1 cellular context compared by ENCODE assay signal in genomic region chr22:36212896-36213295, GRCh38.
TF ChIP-seq lines count a peak whose summit lies in the region.

No MANE protein-coding gene starts in this region.

TF ChIP-seq in SK-N-SH, 30 proteins besides CTCF, POLR2A, EP300 and RAD21 (continued from another document):
- TF ChIP-seq, protein P1, sequence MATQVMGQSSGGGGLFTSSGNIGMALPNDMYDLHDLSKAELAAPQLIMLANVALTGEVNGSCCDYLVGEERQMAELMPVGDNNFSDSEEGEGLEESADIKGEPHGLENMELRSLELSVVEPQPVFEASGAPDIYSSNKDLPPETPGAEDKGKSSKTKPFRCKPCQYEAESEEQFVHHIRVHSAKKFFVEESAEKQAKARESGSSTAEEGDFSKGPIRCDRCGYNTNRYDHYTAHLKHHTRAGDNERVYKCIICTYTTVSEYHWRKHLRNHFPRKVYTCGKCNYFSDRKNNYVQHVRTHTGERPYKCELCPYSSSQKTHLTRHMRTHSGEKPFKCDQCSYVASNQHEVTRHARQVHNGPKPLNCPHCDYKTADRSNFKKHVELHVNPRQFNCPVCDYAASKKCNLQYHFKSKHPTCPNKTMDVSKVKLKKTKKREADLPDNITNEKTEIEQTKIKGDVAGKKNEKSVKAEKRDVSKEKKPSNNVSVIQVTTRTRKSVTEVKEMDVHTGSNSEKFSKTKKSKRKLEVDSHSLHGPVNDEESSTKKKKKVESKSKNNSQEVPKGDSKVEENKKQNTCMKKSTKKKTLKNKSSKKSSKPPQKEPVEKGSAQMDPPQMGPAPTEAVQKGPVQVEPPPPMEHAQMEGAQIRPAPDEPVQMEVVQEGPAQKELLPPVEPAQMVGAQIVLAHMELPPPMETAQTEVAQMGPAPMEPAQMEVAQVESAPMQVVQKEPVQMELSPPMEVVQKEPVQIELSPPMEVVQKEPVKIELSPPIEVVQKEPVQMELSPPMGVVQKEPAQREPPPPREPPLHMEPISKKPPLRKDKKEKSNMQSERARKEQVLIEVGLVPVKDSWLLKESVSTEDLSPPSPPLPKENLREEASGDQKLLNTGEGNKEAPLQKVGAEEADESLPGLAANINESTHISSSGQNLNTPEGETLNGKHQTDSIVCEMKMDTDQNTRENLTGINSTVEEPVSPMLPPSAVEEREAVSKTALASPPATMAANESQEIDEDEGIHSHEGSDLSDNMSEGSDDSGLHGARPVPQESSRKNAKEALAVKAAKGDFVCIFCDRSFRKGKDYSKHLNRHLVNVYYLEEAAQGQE (IDR thresholded peaks at IDR 0.05; ENCODE audit: low read depth, low read length): no peak
- TF ChIP-seq PBX3 (IDR thresholded peaks at IDR 0.05) (no peak), TCF12 (IDR thresholded peaks at IDR 0.05) (no peak), FOXM1 (IDR thresholded peaks at IDR 0.05; ENCODE audit: low read depth) (no peak), IRF3 (IDR thresholded peaks at IDR 0.05; ENCODE audit: low read depth, low read length) (no peak), GABPA (IDR thresholded peaks at IDR 0.05; ENCODE audit: low read depth) (no peak), SMC3 (IDR thresholded peaks at IDR 0.05; ENCODE audit: low read depth, low read length) (no peak), USF2 (IDR thresholded peaks at IDR 0.05; ENCODE audit: borderline replicate concordance, low read depth, low read length) (no peak), ELF1 (IDR thresholded peaks at IDR 0.05) (no peak), FOSL2 (IDR thresholded peaks at IDR 0.05; ENCODE audit: borderline replicate concordance, low read depth) (no peak), YY1 (IDR thresholded peaks at IDR 0.05; ENCODE audit: low read depth) (no peak), SIN3A (IDR thresholded peaks at IDR 0.05; ENCODE audit: borderline replicate concordance, low read depth, low read length) (no peak), CHD2 (IDR thresholded peaks at IDR 0.05; ENCODE audit: low read length, partially characterized antibody) (no peak), EZH2phosphoT487 (IDR thresholded peaks at IDR 0.05; ENCODE audit: borderline replicate concordance, low read depth) (no peak), POLR2AphosphoS5 (IDR thresholded peaks at IDR 0.05; ENCODE audit: low read depth, low read length) (no peak), MEF2A (IDR thresholded peaks at IDR 0.05; ENCODE audit: borderline replicate concordance, low read depth) (no peak), ZBTB33 (IDR thresholded peaks at IDR 0.05; ENCODE audit: borderline replicate concordance, low read depth) (no peak), MXI1 (IDR thresholded peaks at IDR 0.05; ENCODE audit: low read depth, low read length) (no peak)
TF ChIP-seq in SK-N-SH: peak in this region for 0.
